In the genomic region with DNA sequence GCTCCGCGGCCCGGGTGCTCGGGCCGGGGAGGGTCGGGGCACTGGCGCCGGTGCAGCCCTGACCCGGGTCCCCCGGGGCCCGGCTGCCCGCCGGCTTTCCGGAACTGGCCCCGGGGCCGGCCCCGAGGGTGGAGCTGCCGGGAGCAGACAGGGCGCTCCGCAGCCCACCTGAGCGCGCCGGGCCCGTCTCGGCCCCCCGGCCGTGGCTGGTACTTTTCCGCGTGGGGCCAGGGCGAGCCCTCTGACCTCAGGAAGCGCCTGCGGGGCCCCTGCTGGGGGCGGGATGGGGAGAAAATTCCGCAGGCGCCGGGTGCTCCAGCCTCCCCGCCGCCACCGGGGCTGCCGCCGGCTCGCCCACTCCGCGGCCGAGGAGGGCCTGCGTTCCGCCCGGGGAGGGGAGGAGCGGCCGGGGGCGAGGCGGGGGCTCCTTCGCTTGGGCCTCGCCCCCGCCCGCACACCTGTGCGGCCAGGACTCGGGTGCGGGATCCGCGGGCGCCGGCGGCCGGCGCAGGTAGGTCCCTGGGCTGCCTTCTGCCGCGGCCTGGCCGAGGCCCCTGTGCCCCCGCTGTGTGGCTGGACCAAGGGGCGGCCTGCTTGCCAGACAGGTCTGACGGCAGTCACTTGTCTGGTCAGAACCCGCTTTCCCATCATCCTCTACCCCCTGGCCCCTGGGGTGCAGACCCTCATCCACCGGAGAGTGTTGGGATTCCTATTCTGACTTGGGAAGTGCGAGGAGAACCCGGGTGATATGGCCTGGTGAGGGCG, we compare ENCODE assay signal across 8 cellular contexts. TPM values are rescaled to one million over a fixed set of nuclear protein-coding genes. Genes with fewer than 3 reads are reported as not detected.
DNase-seq lines count a peak whose midpoint lies in the region; ATAC-seq and TF ChIP-seq lines count a peak whose summit lies in the region.

No MANE protein-coding gene starts in this region.

- peak overlapping the region; percentile 94 for H3K4me3 Mint-ChIP-seq in activated naive CD4-positive, alpha-beta T cell treated with anti-CD3 and anti-CD28 coated beads for 36 hours
- peak overlapping the region; percentile 84 for H3K4me3 Mint-ChIP-seq in dendritic cell treated with granulocyte-macrophage colony-stimulating factor and Interleukin-4, amounts not matched to agents 40 ng/mL and 50 ng/mL, for 4 days
- H3K4me3 Mint-ChIP-seq in mesothelial cell of epicardium: peak overlapping the region; percentile 74

- H3K4me3 ChIP-seq in PC-3 (ENCODE audit: low read length) (peak overlapping the region; percentile 68), uterus (peak overlapping the region; percentile 51 to 99)

- peak overlapping the region; percentile 99 for H3K27ac Mint-ChIP-seq in activated naive CD4-positive, alpha-beta T cell treated with anti-CD3 and anti-CD28 coated beads for 36 hours
- peak overlapping the region; percentile 89 for H3K27ac Mint-ChIP-seq in dendritic cell treated with granulocyte-macrophage colony-stimulating factor and Interleukin-4, amounts not matched to agents 40 ng/mL and 50 ng/mL, for 4 days
- H3K27ac Mint-ChIP-seq in mesothelial cell of epicardium: peak overlapping the region; percentile 92

- H3K27me3 Mint-ChIP-seq in activated naive CD4-positive, alpha-beta T cell treated with anti-CD3 and anti-CD28 coated beads for 36 hours (ENCODE audit: low read depth): no peaks in the 10 kb centered on the region
- H3K27me3 Mint-ChIP-seq in dendritic cell treated with granulocyte-macrophage colony-stimulating factor and Interleukin-4, amounts not matched to agents 40 ng/mL and 50 ng/mL, for 4 days: no peaks in the 10 kb centered on the region
- no peaks in the 10 kb centered on the region for H3K27me3 Mint-ChIP-seq in mesothelial cell of epicardium (ENCODE audit: low read depth)

- H3K27ac ChIP-seq in PC-3 (ENCODE audit: low read length) (peak overlapping the region; percentile 80), uterus (peak overlapping the region; percentile 94)

- no peaks in the 10 kb centered on the region for H3K9me3 Mint-ChIP-seq in activated naive CD4-positive, alpha-beta T cell treated with anti-CD3 and anti-CD28 coated beads for 36 hours
- no peaks in the 10 kb centered on the region for H3K9me3 Mint-ChIP-seq in dendritic cell treated with granulocyte-macrophage colony-stimulating factor and Interleukin-4, amounts not matched to agents 40 ng/mL and 50 ng/mL, for 4 days
- H3K9me3 Mint-ChIP-seq in mesothelial cell of epicardium: no peaks in the 10 kb centered on the region

- TF ChIP-seq CTCF in PC-3 (conservative IDR thresholded peaks at IDR 0.05; ENCODE audit: low read depth, low read length): no peak
- no peak for TF ChIP-seq CTCF in mesothelial cell of epicardium (IDR thresholded peaks at IDR 0.05; ENCODE audit: unreplicated experiment)
- no peak for TF ChIP-seq CTCF in uterus (IDR thresholded peaks at IDR 0.05)

- H3K9ac ChIP-seq in PC-3 (ENCODE audit: low read length): peak overlapping the region; percentile 75

- no TSS peak for BruUV-seq in PC-3 (replicated peaks; lab: Mats Ljungman, UMichigan)

- H3K4me1 ChIP-seq in PC-3 (ENCODE audit: insufficient read depth, low read length) (peaks cover 60% of the 10 kb centered on the region), uterus (peaks cover 10 to 12% of the 10 kb centered on the region in 2 donors)

- peaks cover 4% of the 10 kb centered on the region for H3F3A ChIP-seq in PC-3 (ENCODE audit: low read length, unreplicated experiment)

- TF ChIP-seq POLR2A in uterus (IDR thresholded peaks at IDR 0.05): peak in 1 of 2 donors; percentile 3

- H3K4me1 Mint-ChIP-seq in activated naive CD4-positive, alpha-beta T cell treated with anti-CD3 and anti-CD28 coated beads for 36 hours (ENCODE audit: low read depth): peaks cover 52% of the 10 kb centered on the region
- peaks cover 87% of the 10 kb centered on the region for H3K4me1 Mint-ChIP-seq in dendritic cell treated with granulocyte-macrophage colony-stimulating factor and Interleukin-4, amounts not matched to agents 40 ng/mL and 50 ng/mL, for 4 days (ENCODE audit: low read depth)
- H3K4me1 Mint-ChIP-seq in mesothelial cell of epicardium: peaks cover 58% of the 10 kb centered on the region

- no peaks in the 10 kb centered on the region for H3K36me3 ChIP-seq in PC-3 (ENCODE audit: low read depth, low read length)
- H3K36me3 ChIP-seq in uterus: no peaks in the 10 kb centered on the region

- H3K9me3 ChIP-seq in PC-3 (ENCODE audit: low read length) (no peaks in the 10 kb centered on the region), uterus (no peaks in the 10 kb centered on the region)

- no peaks in the 10 kb centered on the region for H3K27me3 ChIP-seq in PC-3 (ENCODE audit: low read length)
- no peaks in the 10 kb centered on the region for H3K27me3 ChIP-seq in uterus

- H4K20me1 ChIP-seq in PC-3 (ENCODE audit: low read length): peaks cover 15% of the 10 kb centered on the region; the same call in 1 of the 2 replicates

- peak overlapping the region; percentile 35; the same call in 1 of the 2 replicates for H2AFZ ChIP-seq in PC-3 (ENCODE audit: low read length)

- peak; percentile 1; the same call in 1 of the 2 replicates for ATAC-seq in PC-3

- H3K4me2 ChIP-seq in PC-3 (ENCODE audit: low read length): peak overlapping the region; percentile 97

- POLR2A ChIA-PET in PC-3 (lab: Charles Lee; ENCODE audit: unreplicated experiment): no interaction called here

- DNase-seq in activated naive CD4-positive, alpha-beta T cell treated with anti-CD3 and anti-CD28 coated beads for 36 hours: peak; percentile 38
- no peak for DNase-seq in activated naive CD4-positive, alpha-beta T cell (lab: John Stamatoyannopoulos, UW)
- DNase-seq in PC-3 (no peak), mesothelial cell of epicardium (ENCODE audit: low spot score in 2 of 2, unreplicated experiment in 2 of 2) (no peak), uterus (peak in 1 of 2 donors; percentile 28), NCI-H128 (lab: John Stamatoyannopoulos, UW; ENCODE audit: unreplicated experiment) (no peak), NCI-H2029 treated with DMSO at 0.1 percent for 48 hours (lab: John Stamatoyannopoulos, UW) (no peak)

- H3K36me3 Mint-ChIP-seq in activated naive CD4-positive, alpha-beta T cell treated with anti-CD3 and anti-CD28 coated beads for 36 hours (ENCODE audit: low read depth): peaks cover 66% of the 10 kb centered on the region
- H3K36me3 Mint-ChIP-seq in dendritic cell treated with granulocyte-macrophage colony-stimulating factor and Interleukin-4, amounts not matched to agents 40 ng/mL and 50 ng/mL, for 4 days (ENCODE audit: low read depth): peaks cover 74% of the 10 kb centered on the region
- peaks cover 6% of the 10 kb centered on the region for H3K36me3 Mint-ChIP-seq in mesothelial cell of epicardium

- H3K9me2 ChIP-seq in PC-3 (replicated peaks; ENCODE audit: low read length): no peaks in the 10 kb centered on the region

- CTCF ChIA-PET in activated naive CD4-positive, alpha-beta T cell treated with anti-CD3 and anti-CD28 coated beads for 36 hours (lab: Charles Lee): interaction anchor here (1.7 kb wide), 1 partner anchor 34 kb away, joined by 7 read pairs; no protein-coding TSS in a partner anchor
- CTCF ChIA-PET in PC-3 (lab: Charles Lee): no interaction called here

- peaks cover 52% of the 10 kb centered on the region for H3K79me2 ChIP-seq in PC-3 (ENCODE audit: low read length)

- intact Hi-C loops in activated naive CD4-positive, alpha-beta T cell treated with anti-CD3 and anti-CD28 coated beads for 36 hours (cut with micrococcal nuclease): loop anchor here (2.0 kb wide), 3 partner anchors 31 to 155 kb away; a partner anchor contains a TSS
- intact Hi-C loops in PC-3 (cut with micrococcal nuclease) (loop anchor here (5.0 kb wide), 1 partner anchor 155 kb away; a partner anchor contains a TSS), uterus (cut with DNase I; ENCODE audit: low total_unique reads) (no loop called here)
- intact Hi-C loops in dendritic cell treated with granulocyte-macrophage colony-stimulating factor and Interleukin-4, amounts not matched to agents 40 ng/mL and 50 ng/mL, for 4 days (cut with micrococcal nuclease): loop anchor here (5.0 kb wide), 1 partner anchor 35 kb away; no protein-coding TSS in a partner anchor

RNA-seq across cellular contexts. Expression of a gene that starts 3.5 kb away (rescaled TPM):
- total RNA-seq in activated naive CD4-positive, alpha-beta T cell treated with anti-CD3 and anti-CD28 coated beads for 36 hours: 100 to 1,000 TPM; 443 to 448 TPM
- total RNA-seq in PC-3 (2014; rRNA removed): 39.1 and 44.2 TPM in 2 replicates
- total RNA-seq in mesothelial cell of epicardium: 97.7 to 98.8 TPM (median 98.8 TPM) in 3 replicates
- total RNA-seq in uterus: 10 to 100 TPM; 20.5 to 54.8 (median 30.5) TPM

RNA-seq across cellular contexts. Expression of a gene that starts 12.4 kb away (rescaled TPM):
- 10 to 100 TPM; 22.6 to 24.2 TPM for total RNA-seq in activated naive CD4-positive, alpha-beta T cell treated with anti-CD3 and anti-CD28 coated beads for 36 hours
- 2.8 and 11.5 TPM in 2 replicates for total RNA-seq in PC-3 (2014; rRNA removed)
- total RNA-seq in mesothelial cell of epicardium: 26.5 to 32.6 TPM (median 29.4 TPM) in 3 replicates
- total RNA-seq in uterus: 100 to 1,000 TPM in 1 of 4 donors, 10 to 100 TPM in 2, 1 to 10 TPM in 1; 4.4 to 968 (median 60.1) TPM

RNA-seq across cellular contexts. Expression of a gene that starts 31.2 kb away (rescaled TPM):
- 100 to 1,000 TPM; 139 to 141 TPM for total RNA-seq in activated naive CD4-positive, alpha-beta T cell treated with anti-CD3 and anti-CD28 coated beads for 36 hours
- total RNA-seq in PC-3 (2014; rRNA removed) (19.8 and 26.3 TPM in 2 replicates), mesothelial cell of epicardium (89.0 to 104 TPM (median 101 TPM) in 3 replicates), uterus (10 to 100 TPM; 15.9 to 92.0 (median 19.8) TPM)
